11 cellular contexts compared by ENCODE assay signal in genomic region chr2:80256396-80257167, GRCh38. TPM values are rescaled to one million over a fixed set of nuclear protein-coding genes. Genes with fewer than 3 reads are reported as not detected.
DNase-seq lines count a peak whose midpoint lies in the region; ATAC-seq, FAIRE-seq and TF ChIP-seq lines count a peak whose summit lies in the region.
"Had no signal": no experiment of that assay in that cellular context is flagged by ENCODE, and none has a peak within 500 bp of the region (broad histone marks: within the 10 kb centered on the region; RNA-seq: fewer than 3 reads in every experiment).

No MANE protein-coding gene starts in this region.

- ATAC-seq in HG02970 (IDR thresholded peaks at IDR 0.05; ENCODE audit: low FRiP score, unreplicated experiment), result no peak

- 63% methylated on average over 9 of the region's 9 CpGs for WGBS in smooth muscle cell (ENCODE audit: low lambda C conversion rate)

- no peaks in the 10 kb centered on the region for H3F3A ChIP-seq in smooth muscle cell (ENCODE audit: low read depth)

- H3K4me2 ChIP-seq in smooth muscle cell, result no peak overlapping the region

- no peaks in the 10 kb centered on the region for H3K36me3 ChIP-seq in smooth muscle cell (ENCODE audit: low read depth)
- H3K36me3 ChIP-seq: neutrophil had no signal

- no peak overlapping the region for H3K4me3 ChIP-seq in epithelial cell of proximal tubule (ENCODE audit: low read depth, low read length)
- H3K4me3 ChIP-seq in smooth muscle cell, result no peak overlapping the region

- H3K79me2 ChIP-seq in smooth muscle cell (ENCODE audit: low read depth), result no peaks in the 10 kb centered on the region

- TF ChIP-seq CTCF in epithelial cell of proximal tubule (conservative IDR thresholded peaks at IDR 0.05; ENCODE audit: low read depth, low read length) (peak; percentile 52), smooth muscle cell (IDR thresholded peaks at IDR 0.05; ENCODE audit: borderline replicate concordance, insufficient read depth, poor library complexity, severe bottlenecking) (peak; percentile 41)

- no peaks in the 10 kb centered on the region for H4K20me1 ChIP-seq in smooth muscle cell (ENCODE audit: low read depth)

- no peaks in the 10 kb centered on the region for H3K9me3 ChIP-seq in smooth muscle cell (replicated peaks; ENCODE audit: low read depth)
- H3K9me3 ChIP-seq: neutrophil had no signal

- no peaks in the 10 kb centered on the region for H3K4me1 ChIP-seq in smooth muscle cell (ENCODE audit: low read depth)

- DNase-seq in NCI-H345 (lab: John Stamatoyannopoulos, UW) (peak; percentile 27), NCI-H345 treated with DMSO at 0.1 percent for 48 hours (lab: John Stamatoyannopoulos, UW; ENCODE audit: unreplicated experiment) (no peak), NCI-H1048 (lab: John Stamatoyannopoulos, UW) (peak; percentile 1), epithelial cell of proximal tubule (ENCODE audit: low read depth) (no peak), smooth muscle cell (lab: John Stamatoyannopoulos, UW; ENCODE audit: unreplicated experiment) (no peak), HTR-8/SVneo (ENCODE audit: insufficient read length, low spot score) (no peak)
- no peak for DNase-seq in activated effector memory CD4-positive, alpha-beta T cell treated with anti-CD3 and anti-CD28 coated beads, Interleukin-2, amount 50 U/mL, for 16 hours
- DNase-seq: CD4-positive, CD25-positive, alpha-beta regulatory T cell; NCI-H2107 had no signal

- no peak for FAIRE-seq in HTR-8/SVneo (lab: Jason Lieb, UNC)

- H3K27ac ChIP-seq in smooth muscle cell (ENCODE audit: low read depth), result no peak overlapping the region
- H3K27ac ChIP-seq: neutrophil had no signal

- H3K9ac ChIP-seq in smooth muscle cell (ENCODE audit: low read depth), result no peak overlapping the region

- no peaks in the 10 kb centered on the region for H3K27me3 ChIP-seq in smooth muscle cell (ENCODE audit: low read depth)
- H3K27me3 ChIP-seq: neutrophil had no signal

- no peak overlapping the region for H2AFZ ChIP-seq in smooth muscle cell (ENCODE audit: low read depth)

RNA-seq across cellular contexts. Expression of gene LRRTM1, which starts 48.0 kb away (rescaled TPM):
- 0.81 and 2.0 TPM in 2 replicates for total RNA-seq in epithelial cell of proximal tubule
- 7.4 and 14.9 TPM in 2 replicates for total RNA-seq in smooth muscle cell
- polyA plus RNA-seq in smooth muscle cell, result 9.3 and 17.7 TPM in 2 replicates
- total RNA-seq: CD4-positive, CD25-positive, alpha-beta regulatory T cell had no signal
- polyA plus RNA-seq: CD4-positive, CD25-positive, alpha-beta regulatory T cell had no signal

Comparison
In these comparisons a context has a peak if more than half of its experiments do, and no peak if none do; other contexts are left out.
1. DNase-seq: peak in NCI-H345 (single experiment) and NCI-H1048 (single experiment); none in NCI-H345 treated with DMSO at 0.1 percent for 48 hours (single experiment), epithelial cell of proximal tubule (single experiment), smooth muscle cell (single experiment), HTR-8/SVneo (single experiment) and activated effector memory CD4-positive, alpha-beta T cell treated with anti-CD3 and anti-CD28 coated beads, Interleukin-2, amount 50 U/mL, for 16 hours (single experiment).